ENCODE assay signal across 1 cellular context in genomic region chr17:82096709-82097186, GRCh38.
TF ChIP-seq lines count a peak whose summit lies in the region.

No MANE protein-coding gene starts in this region.

TF ChIP-seq in H1, 55 proteins besides CTCF, POLR2A, EP300 and RAD21:
- no peak for TF ChIP-seq USF2 (IDR thresholded peaks at IDR 0.05; ENCODE audit: low read length)
- TF ChIP-seq BACH1 (IDR thresholded peaks at IDR 0.05; ENCODE audit: low read length), result no peak
- no peak for TF ChIP-seq SIX5 (IDR thresholded peaks at IDR 0.05; ENCODE audit: low read depth, low read length)
- no peak for TF ChIP-seq TAF7 (optimal IDR thresholded peaks at IDR 0.05; ENCODE audit: borderline replicate concordance, low read depth, low read length)
- no peak for TF ChIP-seq ATF2 (IDR thresholded peaks at IDR 0.05; ENCODE audit: low read length)
- no peak for TF ChIP-seq TEAD4 (IDR thresholded peaks at IDR 0.05; ENCODE audit: low read depth, low read length)
- TF ChIP-seq CHD2 (IDR thresholded peaks at IDR 0.05; ENCODE audit: low read length), result no peak
